In genomic region chr15:35736150-35736549, GRCh38 we compare ENCODE assay signal across 33 cellular contexts.
DNase-seq lines count a peak whose midpoint lies in the region; ATAC-seq and TF ChIP-seq lines count a peak whose summit lies in the region.
"Had no signal": no experiment of that assay in that cellular context is flagged by ENCODE, and none has a peak within 500 bp of the region (broad histone marks: within the 10 kb centered on the region; RNA-seq: fewer than 3 reads in every experiment).

No MANE protein-coding gene starts in this region.

- no peaks in the 10 kb centered on the region for H3K4me1 ChIP-seq in naive thymus-derived CD4-positive, alpha-beta T cell (ENCODE audit: control insufficient read depth in 2 of 2, insufficient read depth in 2 of 2, low read length in 2 of 2)
- H3K4me1 ChIP-seq in MM.1S (ENCODE audit: low read length) = peaks cover 8% of the 10 kb centered on the region
- H3K4me1 ChIP-seq: ascending aorta, esophagus muscularis mucosa, neural progenitor cell, testis had no signal

- no peaks in the 10 kb centered on the region for H4K20me1 ChIP-seq in MM.1S (ENCODE audit: insufficient read depth, low read length)

- no peak overlapping the region for H3K27ac Mint-ChIP-seq in naive thymus-derived CD4-positive, alpha-beta T cell
- H3K27ac Mint-ChIP-seq: activated naive CD8-positive, alpha-beta T cell; CD4-positive, alpha-beta T cell; dendritic cell treated with granulocyte-macrophage colony-stimulating factor and Interleukin-4, amounts not matched to agents 40 ng/mL and 50 ng/mL, for 4 days; endodermal cell; memory B cell; neural progenitor cell; T-helper 2 cell treated with Interferon-gamma antibody and Interleukin-4, amounts not matched to agents 5 μg/mL and 100 μg/mL, for 36 hours had no signal

- TF ChIP-seq CTCF in brain microvascular endothelial cell (IDR thresholded peaks at IDR 0.05; ENCODE audit: low read depth, low read length, missing control alignments) (no peak), MM.1S (IDR thresholded peaks at IDR 0.05; ENCODE audit: low read length) (no peak)

- no peaks in the 10 kb centered on the region for H3K79me2 ChIP-seq in MM.1S (ENCODE audit: low read length)
- H3K79me2 ChIP-seq: parathyroid adenoma had no signal

- H3K27me3 ChIP-seq in brain microvascular endothelial cell (replicated peaks) = no peaks in the 10 kb centered on the region
- no peaks in the 10 kb centered on the region for H3K27me3 ChIP-seq in naive thymus-derived CD4-positive, alpha-beta T cell (ENCODE audit: control insufficient read depth in 2 of 2, insufficient read depth in 2 of 2, low read length in 2 of 2)
- no peaks in the 10 kb centered on the region for H3K27me3 ChIP-seq in MM.1S (replicated peaks; ENCODE audit: insufficient read depth, low read length)
- H3K27me3 ChIP-seq: ascending aorta, esophagus muscularis mucosa, neural progenitor cell, testis had no signal

- H3K27ac ChIP-seq in brain microvascular endothelial cell = peak overlapping the region; percentile 38
- no peak overlapping the region for H3K27ac ChIP-seq in naive thymus-derived CD4-positive, alpha-beta T cell (ENCODE audit: low read depth, low read length)
- H3K27ac ChIP-seq in MM.1S (ENCODE audit: low read length) = no peak overlapping the region
- H3K27ac ChIP-seq: ascending aorta, esophagus muscularis mucosa, GM23248, neural progenitor cell, parathyroid adenoma, testis had no signal

- H3K9me3 Mint-ChIP-seq in naive thymus-derived CD4-positive, alpha-beta T cell = peaks cover 0 to 7% (median 0%) of the 10 kb centered on the region in 11 donors
- H3K9me3 Mint-ChIP-seq: CD4-positive, alpha-beta T cell; endodermal cell; memory B cell; T-helper 2 cell treated with Interferon-gamma antibody and Interleukin-4, amounts not matched to agents 5 μg/mL and 100 μg/mL, for 36 hours had no signal

- DNase-seq in HuH-7.5 (ENCODE audit: low spot score) (peak; percentile 19), brain microvascular endothelial cell (peak; percentile 75), iris pigment epithelial cell (ENCODE audit: low read depth) (peak; percentile 72), MM.1S (no peak), NCI-H2227 treated with DMSO at 0.1 percent for 48 hours (lab: John Stamatoyannopoulos, UW) (no peak)
- DNase-seq in naive thymus-derived CD4-positive, alpha-beta T cell = no peak
- DNase-seq: activated CD4-positive, alpha-beta T cell treated with anti-CD3 and anti-CD28 coated beads for 4 hours; activated effector memory CD4-positive, alpha-beta T cell treated with Interleukin-2 at 50 U/mL for 16 hours; CD4-positive, alpha-beta T cell; central memory CD4-positive, alpha-beta T cell; DND-41; endodermal cell; GF-D8; GM23248; hippocampal formation; NCI-H146; NCI-H2107; NCI-H446; NCI-H748 treated with DMSO at 0.1 percent for 48 hours; retina; SIG-M5; stimulated activated naive CD8-positive, alpha-beta T cell treated with anti-CD3 and anti-CD28 coated beads, Interleukin-15, Interleukin-2, amounts not matched to agents 100 U/mL and 50 U/mL, for 24 hours; testis had no signal

- H3K9me3 ChIP-seq in naive thymus-derived CD4-positive, alpha-beta T cell (ENCODE audit: control insufficient read depth in 2 of 3, low read length in 3 of 3) = no peaks in the 10 kb centered on the region
- H3K9me3 ChIP-seq in MM.1S (replicated peaks; ENCODE audit: insufficient read depth, low read length) = no peaks in the 10 kb centered on the region
- H3K9me3 ChIP-seq: ascending aorta, esophagus muscularis mucosa, testis had no signal

- no peak overlapping the region for H3K4me2 ChIP-seq in MM.1S (ENCODE audit: low read depth, low read length)
- H3K4me2 ChIP-seq: smooth muscle cell had no signal

- H3K36me3 ChIP-seq in brain microvascular endothelial cell (replicated peaks) = no peaks in the 10 kb centered on the region
- H3K36me3 ChIP-seq in naive thymus-derived CD4-positive, alpha-beta T cell (ENCODE audit: control insufficient read depth in 2 of 3, insufficient read depth in 3 of 3, low read length in 3 of 3) = no peaks in the 10 kb centered on the region
- no peaks in the 10 kb centered on the region for H3K36me3 ChIP-seq in MM.1S (replicated peaks; ENCODE audit: insufficient read depth, low read length)
- H3K36me3 ChIP-seq: ascending aorta, esophagus muscularis mucosa, neural progenitor cell had no signal

- peaks cover 0 to 7% (median 5%) of the 10 kb centered on the region in 5 donors for H3K27me3 Mint-ChIP-seq in naive thymus-derived CD4-positive, alpha-beta T cell
- H3K27me3 Mint-ChIP-seq: dendritic cell treated with granulocyte-macrophage colony-stimulating factor and Interleukin-4, amounts not matched to agents 40 ng/mL and 50 ng/mL, for 4 days; memory B cell had no signal

- POLR2A ChIA-PET in naive thymus-derived CD4-positive, alpha-beta T cell (lab: Charles Lee) = no interaction called here

- H3K36me3 Mint-ChIP-seq in naive thymus-derived CD4-positive, alpha-beta T cell = no peaks in the 10 kb centered on the region
- H3K36me3 Mint-ChIP-seq: activated naive CD8-positive, alpha-beta T cell; memory B cell; neural progenitor cell had no signal

- CTCF ChIA-PET in naive thymus-derived CD4-positive, alpha-beta T cell (lab: Charles Lee) = no interaction called here

- intact Hi-C loops in naive thymus-derived CD4-positive, alpha-beta T cell (cut with micrococcal nuclease) = no loop called here

- H3K4me3 ChIP-seq in brain microvascular endothelial cell (ENCODE audit: low read depth, low read length) (no peak overlapping the region), MM.1S (ENCODE audit: low read length) (no peak overlapping the region)
- H3K4me3 ChIP-seq in naive thymus-derived CD4-positive, alpha-beta T cell (ENCODE audit: low read length) = no peak overlapping the region
- H3K4me3 ChIP-seq: ascending aorta, esophagus muscularis mucosa, GM23248, neural progenitor cell, smooth muscle cell, testis had no signal

- no peaks in the 10 kb centered on the region for H3K4me1 Mint-ChIP-seq in naive thymus-derived CD4-positive, alpha-beta T cell
- H3K4me1 Mint-ChIP-seq: endodermal cell, memory B cell, neural progenitor cell had no signal

- H3K9me2 ChIP-seq in MM.1S (replicated peaks; ENCODE audit: insufficient read depth, low read length) = no peaks in the 10 kb centered on the region

- H2AFZ ChIP-seq in MM.1S (ENCODE audit: low read length) = no peak overlapping the region
- H2AFZ ChIP-seq: GM23248, neural progenitor cell, parathyroid adenoma had no signal

- peak; percentile 40 for ATAC-seq in naive thymus-derived CD4-positive, alpha-beta T cell
- no peak for ATAC-seq in HG02884 (IDR thresholded peaks at IDR 0.05; ENCODE audit: unreplicated experiment)
- ATAC-seq: stimulated activated naive CD8-positive, alpha-beta T cell treated with anti-CD3 and anti-CD28 coated beads, Interleukin-15, Interleukin-2, amounts not matched to agents 100 U/mL and 50 U/mL, for 24 hours had no signal

- H3F3A ChIP-seq in MM.1S (ENCODE audit: insufficient read depth, low read length) = no peaks in the 10 kb centered on the region

- in situ Hi-C loops in brain microvascular endothelial cell (cut with HindIII; ENCODE audit: low pct_ligation_motif_present, low sequenced_read_pairs) = no loop called here

- no peak overlapping the region for H3K9ac ChIP-seq in MM.1S (ENCODE audit: low read length)
- H3K9ac ChIP-seq: GM23248, neural progenitor cell, parathyroid adenoma had no signal

- H3K4me3 Mint-ChIP-seq in naive thymus-derived CD4-positive, alpha-beta T cell = no peak overlapping the region
- H3K4me3 Mint-ChIP-seq: activated naive CD8-positive, alpha-beta T cell; CD4-positive, alpha-beta T cell; dendritic cell treated with granulocyte-macrophage colony-stimulating factor and Interleukin-4, amounts not matched to agents 40 ng/mL and 50 ng/mL, for 4 days; endodermal cell; memory B cell; neural progenitor cell; T-helper 2 cell treated with Interferon-gamma antibody and Interleukin-4, amounts not matched to agents 5 μg/mL and 100 μg/mL, for 36 hours had no signal

Comparison
In these comparisons a context has a peak if more than half of its experiments do, and no peak if none do; other contexts are left out.
1. DNase-seq: peak in HuH-7.5 (single experiment), brain microvascular endothelial cell (single experiment) and iris pigment epithelial cell (single experiment); none in naive thymus-derived CD4-positive, alpha-beta T cell (0 of 9), MM.1S (single experiment) and NCI-H2227 treated with DMSO at 0.1 percent for 48 hours (single experiment).